19 cellular contexts compared by ENCODE assay signal in the genomic region with DNA sequence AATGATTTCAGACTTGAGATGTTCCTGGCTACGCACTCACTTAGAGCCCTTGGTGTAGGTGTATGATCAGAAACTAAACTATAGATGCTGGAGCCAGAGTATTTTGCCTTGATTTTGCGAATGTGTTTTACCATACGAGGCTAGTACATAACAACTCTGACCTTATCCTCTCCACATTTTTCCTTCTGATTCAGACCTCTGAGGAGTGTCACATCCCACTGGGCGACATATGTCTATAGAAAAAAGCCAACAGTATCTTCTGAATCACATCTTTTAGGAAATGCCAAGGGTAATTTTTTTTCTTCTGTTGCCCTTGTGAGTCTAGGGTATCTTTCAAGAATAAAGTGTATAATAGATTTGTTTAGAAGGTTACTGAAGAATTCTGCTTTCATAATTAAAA. TPM values are rescaled to one million over a fixed set of nuclear protein-coding genes. Genes with fewer than 3 reads are reported as not detected.
"Had no signal": no experiment of that assay in that cellular context is flagged by ENCODE, and none has a peak within 500 bp of the region (broad histone marks: within the 10 kb centered on the region; RNA-seq: fewer than 3 reads in every experiment).

No MANE protein-coding gene starts in this region.

- H3K9me3 ChIP-seq: esophagus muscularis mucosa, gastroesophageal sphincter, mucosa of descending colon, neutrophil, psoas muscle, right lobe of liver had no signal

- H3K27ac ChIP-seq: epithelial cell of prostate, esophagus muscularis mucosa, gastroesophageal sphincter, neutrophil, psoas muscle had no signal

- H3K27ac Mint-ChIP-seq: dendritic cell treated with granulocyte-macrophage colony-stimulating factor and Interleukin-4, amounts not matched to agents 40 ng/mL and 50 ng/mL, for 4 days; effector memory CD8-positive, alpha-beta T cell; naive thymus-derived CD8-positive, alpha-beta T cell; stimulated activated effector memory CD8-positive, alpha-beta T cell treated with anti-CD3 and anti-CD28 coated beads, Interleukin-12 subunit alpha, Interleukin-12 subunit beta, amount 100 ng/mL, for 72 hours; stimulated activated naive CD8-positive, alpha-beta T cell treated with anti-CD3 and anti-CD28 coated beads, Interleukin-15, Interleukin-2, amounts not matched to agents 100 ng/mL and 50 ng/mL, for 24 hours had no signal

- H3K4me3 ChIP-seq: esophagus muscularis mucosa, gastroesophageal sphincter, mucosa of descending colon, psoas muscle, right lobe of liver had no signal

- DNase-seq: effector memory CD8-positive, alpha-beta T cell; glutamatergic neuron; islet precursor cell; mammary epithelial cell; mucosa of descending colon; naive thymus-derived CD8-positive, alpha-beta T cell; psoas muscle; retina; right lobe of liver; stimulated activated CD4-positive, alpha-beta T cell treated with anti-CD3 and anti-CD28 coated beads, Interleukin-4, amount 100 ng/mL, for 1 hour; stimulated activated CD8-positive, alpha-beta memory T cell treated with anti-CD3 and anti-CD28 coated beads, Interleukin-4, amount 100 ng/mL, for 48 hours; trophoblast cell had no signal

- H3K36me3 ChIP-seq: neutrophil had no signal

- H3K27me3 ChIP-seq: esophagus muscularis mucosa, gastroesophageal sphincter, neutrophil, right lobe of liver had no signal

- H3K27me3 Mint-ChIP-seq: dendritic cell treated with granulocyte-macrophage colony-stimulating factor and Interleukin-4, amounts not matched to agents 40 ng/mL and 50 ng/mL, for 4 days; stimulated activated naive CD8-positive, alpha-beta T cell treated with anti-CD3 and anti-CD28 coated beads, Interleukin-15, Interleukin-2, amounts not matched to agents 100 ng/mL and 50 ng/mL, for 24 hours had no signal

- H3K4me3 Mint-ChIP-seq: dendritic cell treated with granulocyte-macrophage colony-stimulating factor and Interleukin-4, amounts not matched to agents 40 ng/mL and 50 ng/mL, for 4 days; effector memory CD8-positive, alpha-beta T cell; naive thymus-derived CD8-positive, alpha-beta T cell; stimulated activated effector memory CD8-positive, alpha-beta T cell treated with anti-CD3 and anti-CD28 coated beads, Interleukin-12 subunit alpha, Interleukin-12 subunit beta, amount 100 ng/mL, for 72 hours; stimulated activated naive CD8-positive, alpha-beta T cell treated with anti-CD3 and anti-CD28 coated beads, Interleukin-15, Interleukin-2, amounts not matched to agents 100 ng/mL and 50 ng/mL, for 24 hours had no signal

- H3K4me1 ChIP-seq: psoas muscle had no signal

- H3K36me3 Mint-ChIP-seq: naive thymus-derived CD8-positive, alpha-beta T cell had no signal

- ATAC-seq: effector memory CD8-positive, alpha-beta T cell; mucosa of descending colon; naive thymus-derived CD8-positive, alpha-beta T cell; psoas muscle; stimulated activated effector memory CD8-positive, alpha-beta T cell treated with anti-CD3 and anti-CD28 coated beads, Interleukin-12 subunit alpha, Interleukin-12 subunit beta, amount 100 ng/mL, for 72 hours had no signal

- H3K9me3 Mint-ChIP-seq: dendritic cell treated with granulocyte-macrophage colony-stimulating factor and Interleukin-4, amounts not matched to agents 40 ng/mL and 50 ng/mL, for 4 days; effector memory CD8-positive, alpha-beta T cell; naive thymus-derived CD8-positive, alpha-beta T cell; stimulated activated effector memory CD8-positive, alpha-beta T cell treated with anti-CD3 and anti-CD28 coated beads, Interleukin-12 subunit alpha, Interleukin-12 subunit beta, amount 100 ng/mL, for 72 hours; stimulated activated naive CD8-positive, alpha-beta T cell treated with anti-CD3 and anti-CD28 coated beads, Interleukin-15, Interleukin-2, amounts not matched to agents 100 ng/mL and 50 ng/mL, for 24 hours had no signal

RNA-seq across cellular contexts. Expression of gene AK4, which starts 49.6 kb away (rescaled TPM):
- polyA plus RNA-seq: naive thymus-derived CD8-positive, alpha-beta T cell had no signal
